In genomic region chr15:79939399-79939798, GRCh38 we compare ENCODE assay signal across 2 cellular contexts.
TF ChIP-seq lines count a peak whose summit lies in the region.

No MANE protein-coding gene starts in this region.

TF ChIP-seq in K562, 482 proteins besides CTCF, POLR2A, EP300 and RAD21:
- TF ChIP-seq CBFA2T3 (IDR thresholded peaks at IDR 0.05) (no peak), MEF2D (tag; conservative IDR thresholded peaks at IDR 0.05; ENCODE audit: low read depth) (no peak), HEY1 (CRISPR knock-in tag; IDR thresholded peaks at IDR 0.05; ENCODE audit: borderline replicate concordance) (no peak), MAFK (IDR thresholded peaks at IDR 0.05; ENCODE audit: low read length) (no peak), NONO (IDR thresholded peaks at IDR 0.05; ENCODE audit: low read depth in 2 of 2, low read length in 1 of 2) (no peak), ZNF324 (CRISPR knock-in tag; IDR thresholded peaks at IDR 0.05) (no peak), ATF7 (IDR thresholded peaks at IDR 0.05) (no peak), ZFP91 (CRISPR knock-in tag; IDR thresholded peaks at IDR 0.05) (no peak)
- TF ChIP-seq, protein P1, sequence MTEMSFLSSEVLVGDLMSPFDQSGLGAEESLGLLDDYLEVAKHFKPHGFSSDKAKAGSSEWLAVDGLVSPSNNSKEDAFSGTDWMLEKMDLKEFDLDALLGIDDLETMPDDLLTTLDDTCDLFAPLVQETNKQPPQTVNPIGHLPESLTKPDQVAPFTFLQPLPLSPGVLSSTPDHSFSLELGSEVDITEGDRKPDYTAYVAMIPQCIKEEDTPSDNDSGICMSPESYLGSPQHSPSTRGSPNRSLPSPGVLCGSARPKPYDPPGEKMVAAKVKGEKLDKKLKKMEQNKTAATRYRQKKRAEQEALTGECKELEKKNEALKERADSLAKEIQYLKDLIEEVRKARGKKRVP (CRISPR knock-in tag; IDR thresholded peaks at IDR 0.05) = no peak
- TF ChIP-seq, protein P2, sequence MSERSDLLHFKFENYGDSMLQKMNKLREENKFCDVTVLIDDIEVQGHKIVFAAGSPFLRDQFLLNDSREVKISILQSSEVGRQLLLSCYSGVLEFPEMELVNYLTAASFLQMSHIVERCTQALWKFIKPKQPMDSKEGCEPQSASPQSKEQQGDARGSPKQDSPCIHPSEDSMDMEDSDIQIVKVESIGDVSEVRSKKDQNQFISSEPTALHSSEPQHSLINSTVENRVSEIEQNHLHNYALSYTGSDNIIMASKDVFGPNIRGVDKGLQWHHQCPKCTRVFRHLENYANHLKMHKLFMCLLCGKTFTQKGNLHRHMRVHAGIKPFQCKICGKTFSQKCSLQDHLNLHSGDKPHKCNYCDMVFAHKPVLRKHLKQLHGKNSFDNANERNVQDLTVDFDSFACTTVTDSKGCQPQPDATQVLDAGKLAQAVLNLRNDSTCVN (CRISPR knock-in tag; IDR thresholded peaks at IDR 0.05) = no peak

TF ChIP-seq in neural cell, 6 proteins besides CTCF, POLR2A, EP300 and RAD21:
- TF ChIP-seq POLR2AphosphoS5 (IDR thresholded peaks at IDR 0.05) (peak; percentile 68), MXI1 (conservative IDR thresholded peaks at IDR 0.05; ENCODE audit: poor library complexity, severe bottlenecking) (no peak)
